ENCODE assay signal across 7 cellular contexts in the genomic region with DNA sequence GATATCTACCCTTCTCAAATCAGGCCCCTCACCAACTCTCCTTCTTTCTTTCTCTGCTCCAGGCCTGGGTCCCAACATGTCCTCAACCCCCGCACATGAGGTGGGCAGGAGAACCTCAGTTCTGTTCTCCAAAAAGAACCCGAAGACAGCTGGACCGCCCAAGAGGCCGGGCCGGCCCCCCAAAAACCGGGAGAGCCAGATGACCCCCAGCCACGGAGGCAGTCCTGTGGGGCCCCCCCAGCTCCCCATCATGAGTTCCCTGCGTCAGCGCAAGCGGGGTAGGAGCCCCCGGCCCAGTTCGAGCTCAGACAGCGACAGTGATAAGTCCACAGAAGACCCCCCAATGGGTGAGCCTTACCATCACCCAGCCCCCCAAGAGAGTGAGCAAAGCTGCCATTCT. TPM values are rescaled to one million over a fixed set of nuclear protein-coding genes. Genes with fewer than 3 reads are reported as not detected.
"Had no signal": no experiment of that assay in that cellular context is flagged by ENCODE, and none has a peak within 500 bp of the region (broad histone marks: within the 10 kb centered on the region; RNA-seq: fewer than 3 reads in every experiment).

No MANE protein-coding gene starts in this region.

- H3K27ac ChIP-seq: HL-60 had no signal

- DNase-seq: H9, HCEC 1CT had no signal

- H3K27me3 Mint-ChIP-seq: IgD-negative memory B cell had no signal

- H3K27ac Mint-ChIP-seq: GM23338, H9, IgD-negative memory B cell had no signal

- H3K4me3 ChIP-seq: GM23338 had no signal

- H3K4me1 Mint-ChIP-seq: GM23338 had no signal

- H2AFZ ChIP-seq: GM23338 had no signal

- ATAC-seq: GM23338, HepG2 had no signal

- H3K4me3 Mint-ChIP-seq: GM23338, H9 had no signal

- H3K4me2 ChIP-seq: GM23338 had no signal

- H3K9me3 Mint-ChIP-seq: GM23338, H9, IgD-negative memory B cell had no signal

RNA-seq across cellular contexts. Expression of gene CPNE9, which starts 40.5 kb away (rescaled TPM):
- total RNA-seq: HepG2, HT1080 had no signal
- polyA plus RNA-seq: IgD-negative memory B cell had no signal
